ENCODE assay signal across 8 cellular contexts in the genomic region with DNA sequence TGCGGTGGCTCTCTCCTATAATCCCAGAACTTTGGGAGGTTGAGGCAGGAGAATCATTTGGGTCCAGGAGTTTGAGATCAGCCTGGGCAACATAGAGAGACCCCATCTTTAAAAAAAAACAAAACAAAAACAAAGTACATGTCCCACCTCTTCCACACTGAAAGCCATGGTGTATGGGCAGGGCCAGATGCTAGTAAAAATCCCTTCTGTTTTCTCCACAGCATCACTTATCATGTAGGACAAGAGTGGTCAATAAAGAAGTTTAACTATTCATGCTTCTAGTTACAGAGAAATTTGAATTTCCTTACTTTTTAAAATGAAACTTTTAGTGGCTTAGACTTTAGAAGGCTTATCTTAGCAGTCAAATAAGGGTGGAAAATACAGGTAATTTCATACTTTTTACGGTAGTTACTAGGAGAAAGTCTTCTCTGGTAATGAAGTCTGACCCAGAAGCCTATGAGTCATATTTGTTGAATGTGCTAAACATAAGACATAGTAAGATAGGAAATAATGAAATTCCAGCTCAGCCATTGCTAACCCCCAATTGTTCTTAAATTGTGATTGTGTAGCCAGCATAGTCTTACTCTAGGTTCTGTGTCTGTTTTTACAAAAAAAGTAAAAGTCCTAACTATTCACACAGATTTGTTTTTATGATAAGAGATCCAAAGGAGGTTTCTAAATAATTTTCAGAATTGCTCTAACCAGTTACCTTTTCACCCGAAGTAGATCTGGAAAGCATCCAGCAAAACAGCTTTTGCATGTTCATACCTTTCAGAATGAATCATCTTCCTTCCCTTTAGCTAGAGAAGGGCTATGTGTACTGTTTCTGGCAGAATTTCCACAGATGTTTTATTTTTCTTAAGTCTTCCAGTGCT. TPM values are rescaled to one million over a fixed set of nuclear protein-coding genes. Genes with fewer than 3 reads are reported as not detected.
DNase-seq lines count a peak whose midpoint lies in the region; ATAC-seq, FAIRE-seq and TF ChIP-seq lines count a peak whose summit lies in the region.

No MANE protein-coding gene starts in this region.

- no peak for FAIRE-seq in frontal cortex (lab: Jason Lieb, UNC)

- H3K4me1 Mint-ChIP-seq in CD8-positive, alpha-beta T cell (ENCODE audit: low read depth), result peaks cover 49% of the 10 kb centered on the region
- H3K4me1 Mint-ChIP-seq in effector memory CD8-positive, alpha-beta T cell (ENCODE audit: low read depth in 2 of 2), result peaks cover 21 to 34% of the 10 kb centered on the region in 2 donors

- no peaks in the 10 kb centered on the region for H3K36me3 ChIP-seq in CD8-positive, alpha-beta T cell (ENCODE audit: insufficient read depth, low read length)

- no peak for DNase-seq in CD8-positive, alpha-beta T cell
- DNase-seq in NCI-H2171 (lab: John Stamatoyannopoulos, UW) (peak; percentile 6), skeletal muscle cell (ENCODE audit: low read depth) (peak; percentile 60), frontal cortex (ENCODE audit: low spot score in 2 of 2) (no peak), mesenteric fat pad (ENCODE audit: low spot score) (no peak), NCI-H187 treated with DMSO at 0.1 percent for 48 hours (lab: John Stamatoyannopoulos, UW) (no peak)
- no peak for DNase-seq in effector memory CD8-positive, alpha-beta T cell

- CTCF ChIA-PET in CD8-positive, alpha-beta T cell (lab: Charles Lee), result interaction anchor here (0.6 to 1.5 kb wide), 3 partner anchors 15 to 210 kb away, joined by 3 to 6 read pairs (median 4); no protein-coding TSS in a partner anchor

- intact Hi-C loops in CD8-positive, alpha-beta T cell (cut with DNase I, micrococcal nuclease), result loop anchor here in 1 of 2 experiments (1.0 to 2.0 kb wide), 2 partner anchors 14 to 17 kb away; partner anchors contain the start of gene ZNF609

- H3K27ac Mint-ChIP-seq in CD8-positive, alpha-beta T cell, result peak overlapping the region; percentile 84
- H3K27ac Mint-ChIP-seq in effector memory CD8-positive, alpha-beta T cell, result peak overlapping the region; percentile 1 to 3

- POLR2A ChIA-PET in CD8-positive, alpha-beta T cell (lab: Charles Lee), result interaction anchor here (1.4 to 1.5 kb wide), 2 partner anchors 14 to 18 kb away, joined by 3 read pairs; no protein-coding TSS in a partner anchor

- no peak for TF ChIP-seq CTCF in CD8-positive, alpha-beta T cell (IDR thresholded peaks at IDR 0.05)

- H3K27me3 ChIP-seq in CD8-positive, alpha-beta T cell (ENCODE audit: insufficient read depth, low read length), result no peaks in the 10 kb centered on the region

- ATAC-seq in CD8-positive, alpha-beta T cell, result peak; percentile 38
- peak; percentile 64 for ATAC-seq in GM21381 (IDR thresholded peaks at IDR 0.05; ENCODE audit: unreplicated experiment)
- ATAC-seq in effector memory CD8-positive, alpha-beta T cell (replicated peaks), result no peak

- no peak overlapping the region for H3K4me3 ChIP-seq in CD8-positive, alpha-beta T cell (ENCODE audit: low read depth, low read length)
- H3K4me3 ChIP-seq in skeletal muscle cell (ENCODE audit: low read depth, low read length), result no peak overlapping the region

- H3K27me3 Mint-ChIP-seq in CD8-positive, alpha-beta T cell (ENCODE audit: low read depth), result no peaks in the 10 kb centered on the region
- H3K27me3 Mint-ChIP-seq in effector memory CD8-positive, alpha-beta T cell, result no peaks in the 10 kb centered on the region

- no peaks in the 10 kb centered on the region for H3K9me3 ChIP-seq in CD8-positive, alpha-beta T cell (ENCODE audit: low read length)

- peak overlapping the region; percentile 45 for H3K4me3 Mint-ChIP-seq in CD8-positive, alpha-beta T cell
- H3K4me3 Mint-ChIP-seq in effector memory CD8-positive, alpha-beta T cell, result peak overlapping the region in 1 of 2 donors; percentile 28

- peaks cover 26% of the 10 kb centered on the region for H3K36me3 Mint-ChIP-seq in CD8-positive, alpha-beta T cell
- peaks cover 30% of the 10 kb centered on the region for H3K36me3 Mint-ChIP-seq in effector memory CD8-positive, alpha-beta T cell (ENCODE audit: insufficient read depth)

- peaks cover 38% of the 10 kb centered on the region for H3K4me1 ChIP-seq in CD8-positive, alpha-beta T cell (ENCODE audit: insufficient read depth, low read length)

- no peaks in the 10 kb centered on the region for H3K9me3 Mint-ChIP-seq in CD8-positive, alpha-beta T cell
- H3K9me3 Mint-ChIP-seq in effector memory CD8-positive, alpha-beta T cell, result no peaks in the 10 kb centered on the region

- H3K27ac ChIP-seq in CD8-positive, alpha-beta T cell (ENCODE audit: low read depth, low read length), result no peak overlapping the region

RNA-seq across cellular contexts. Expression of gene ZNF609, which starts 16.4 kb away (rescaled TPM):
- total RNA-seq in CD8-positive, alpha-beta T cell, result 10 to 100 TPM; 40.1 to 40.7 TPM
- 26.9 TPM for total RNA-seq in frontal cortex
- total RNA-seq in mesenteric fat pad, result 37.9 TPM

RNA-seq across cellular contexts. Expression of gene TRIP4, which starts 56.3 kb away (rescaled TPM):
- 10 to 100 TPM; 10.7 to 11.2 TPM for total RNA-seq in CD8-positive, alpha-beta T cell
- total RNA-seq in frontal cortex, result 14.3 TPM
- total RNA-seq in mesenteric fat pad, result 25.4 TPM

Comparison
In these comparisons a context has a peak if more than half of its experiments do, and no peak if none do; other contexts are left out.
1. DNase-seq: peak in NCI-H2171 (single experiment) and skeletal muscle cell (single experiment); none in CD8-positive, alpha-beta T cell (0 of 7), effector memory CD8-positive, alpha-beta T cell (0 of 3), frontal cortex (0 of 2), mesenteric fat pad (single experiment) and NCI-H187 treated with DMSO at 0.1 percent for 48 hours (single experiment).